8 cellular contexts compared by ENCODE assay signal in the genomic region with DNA sequence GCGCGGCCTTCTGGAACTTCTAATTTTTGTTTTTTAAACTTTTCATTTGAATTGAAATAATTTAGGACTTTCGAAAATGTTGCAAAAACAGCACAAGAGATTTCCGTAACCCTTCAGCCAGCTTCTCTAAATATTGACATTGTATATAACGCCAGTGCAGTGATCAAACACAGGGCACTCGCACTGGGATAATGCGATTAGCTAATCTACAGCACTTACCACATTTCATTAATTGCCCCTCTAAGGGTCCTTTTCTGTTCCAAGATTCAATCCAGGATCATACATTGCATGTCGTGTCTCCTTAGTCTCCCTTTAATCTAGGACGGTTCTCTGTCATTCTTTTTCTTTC.
DNase-seq lines count a peak whose midpoint lies in the region; ATAC-seq and TF ChIP-seq lines count a peak whose summit lies in the region.

No MANE protein-coding gene starts in this region.

- no peaks in the 10 kb centered on the region for H3K36me3 Mint-ChIP-seq in effector memory CD8-positive, alpha-beta T cell (ENCODE audit: insufficient read depth)

- H3K4me1 ChIP-seq in neutrophil (ENCODE audit: control insufficient read depth in 1 of 2, insufficient read depth in 1 of 2, low read depth in 1 of 2, low read length in 1 of 2): peaks cover 72 to 79% of the 10 kb centered on the region in 2 experiments

- no peaks in the 10 kb centered on the region for H3K9me3 ChIP-seq in neutrophil

- peak overlapping the region; percentile 84 to 94 for H3K4me3 ChIP-seq in neutrophil (ENCODE audit: low read depth in 1 of 2, low read length in 1 of 2)

- H3K4me1 Mint-ChIP-seq in effector memory CD8-positive, alpha-beta T cell (ENCODE audit: low read depth in 2 of 2): peaks cover 12 to 16% of the 10 kb centered on the region in 2 donors

- DNase-seq in DMS53 (lab: John Stamatoyannopoulos, UW): peak; percentile 84
- peak; percentile 34 for DNase-seq in NCI-H146 (lab: John Stamatoyannopoulos, UW)
- DNase-seq in effector memory CD8-positive, alpha-beta T cell: no peak
- DNase-seq in NCI-H2081 treated with DMSO at 0.1 percent for 48 hours (lab: John Stamatoyannopoulos, UW): no peak
- no peak for DNase-seq in NCI-H345 treated with DMSO at 0.1 percent for 48 hours (lab: John Stamatoyannopoulos, UW; ENCODE audit: unreplicated experiment)

- peaks cover 9 to 25% of the 10 kb centered on the region in 2 donors for H3K27me3 Mint-ChIP-seq in effector memory CD8-positive, alpha-beta T cell

- ATAC-seq in effector memory CD8-positive, alpha-beta T cell (replicated peaks): peak; percentile 10
- no peak for ATAC-seq in HG03196 (IDR thresholded peaks at IDR 0.05; ENCODE audit: unreplicated experiment)
- no peak for ATAC-seq in GM18511 (IDR thresholded peaks at IDR 0.05; ENCODE audit: unreplicated experiment)

- peak overlapping the region; percentile 62 to 76 for H3K4me3 Mint-ChIP-seq in effector memory CD8-positive, alpha-beta T cell

- no peaks in the 10 kb centered on the region for H3K9me3 Mint-ChIP-seq in effector memory CD8-positive, alpha-beta T cell

- H3K27me3 ChIP-seq in neutrophil: no peaks in the 10 kb centered on the region

- TF ChIP-seq CTCF in neutrophil (IDR thresholded peaks at IDR 0.05): no peak

- H3K36me3 ChIP-seq in neutrophil: no peaks in the 10 kb centered on the region

- no peak overlapping the region for H3K27ac Mint-ChIP-seq in effector memory CD8-positive, alpha-beta T cell

- H3K27ac ChIP-seq in neutrophil: peak overlapping the region; percentile 98

Comparison
In these comparisons a context has a peak if more than half of its experiments do, and no peak if none do; other contexts are left out.
1. DNase-seq: peak in DMS53 (single experiment) and NCI-H146 (single experiment); none in effector memory CD8-positive, alpha-beta T cell (0 of 3), NCI-H2081 treated with DMSO at 0.1 percent for 48 hours (single experiment) and NCI-H345 treated with DMSO at 0.1 percent for 48 hours (single experiment).